ENCODE assay signal across 17 cellular contexts in genomic region chr7:121384159-121384745, GRCh38. TPM values are rescaled to one million over a fixed set of nuclear protein-coding genes. Genes with fewer than 3 reads are reported as not detected.
DNase-seq lines count a peak whose midpoint lies in the region; ATAC-seq, FAIRE-seq and TF ChIP-seq lines count a peak whose summit lies in the region.
"Had no signal": no experiment of that assay in that cellular context is flagged by ENCODE, and none has a peak within 500 bp of the region (broad histone marks: within the 10 kb centered on the region; RNA-seq: fewer than 3 reads in every experiment).

No MANE protein-coding gene starts in this region.

- H3K9me3 ChIP-seq in OCI-LY1 (ENCODE audit: low read length): no peaks in the 10 kb centered on the region
- H3K9me3 ChIP-seq in endothelial cell of umbilical vein (replicated peaks; ENCODE audit: control insufficient read depth, insufficient read depth, low read length): no peaks in the 10 kb centered on the region
- no peaks in the 10 kb centered on the region for H3K9me3 ChIP-seq in ovary
- H3K9me3 ChIP-seq: ascending aorta, colonic mucosa, SK-N-SH had no signal

- TF ChIP-seq POLR2A in endothelial cell of umbilical vein (IDR thresholded peaks at IDR 0.05; ENCODE audit: low read depth, low read length) (no peak), ovary (IDR thresholded peaks at IDR 0.05) (no peak)

- H3K9me1 ChIP-seq in endothelial cell of umbilical vein (replicated peaks; ENCODE audit: control insufficient read depth, extremely low read depth, insufficient read depth, low read length): no peaks in the 10 kb centered on the region

- intact Hi-C loops in Calu3 (cut with micrococcal nuclease; ENCODE audit: unreplicated experiment) (no loop called here), endothelial cell of umbilical vein (cut with micrococcal nuclease) (no loop called here), ovary (cut with DNase I) (no loop called here)

- no peak overlapping the region for H3K4me3 Mint-ChIP-seq in Calu3 (ENCODE audit: low read depth, unreplicated experiment)
- H3K4me3 Mint-ChIP-seq: activated CD4-positive, alpha-beta memory T cell treated with anti-CD3 and anti-CD28 coated beads for 36 hours had no signal

- H3K9ac ChIP-seq in OCI-LY1 (ENCODE audit: low read length): no peak overlapping the region; the same call in 1 of the 2 replicates
- no peak overlapping the region for H3K9ac ChIP-seq in endothelial cell of umbilical vein (replicated peaks; ENCODE audit: extremely low read depth, insufficient read depth, low read length)
- H3K9ac ChIP-seq: SK-N-SH had no signal

- no peak overlapping the region for H3K4me3 ChIP-seq in OCI-LY1 (ENCODE audit: low read depth, low read length, poor library complexity, severe bottlenecking)
- H3K4me3 ChIP-seq in endothelial cell of umbilical vein (replicated peaks in 1 of 3; ENCODE audit: insufficient read depth in 1 of 3, low read depth in 1 of 3, low read length in 3 of 3): no peak overlapping the region
- no peak overlapping the region for H3K4me3 ChIP-seq in ovary
- H3K4me3 ChIP-seq: ascending aorta, colonic mucosa had no signal

- peaks cover 75% of the 10 kb centered on the region for H3K4me1 Mint-ChIP-seq in Calu3 (ENCODE audit: low read depth, unreplicated experiment)

- TF ChIP-seq CTCF in Calu3 (IDR thresholded peaks at IDR 0.05; ENCODE audit: unreplicated experiment) (no peak), OCI-LY1 (IDR thresholded peaks at IDR 0.05; ENCODE audit: low read length) (no peak), endothelial cell of umbilical vein (IDR thresholded peaks at IDR 0.05; ENCODE audit: extremely low read depth in 1 of 2, insufficient read depth in 1 of 2, low read depth in 1 of 2, low read length in 2 of 2) (no peak), omental fat pad (IDR thresholded peaks at IDR 0.05) (no peak), ovary (IDR thresholded peaks at IDR 0.05) (no peak)

- H3K27me3 ChIP-seq in OCI-LY1 (ENCODE audit: insufficient read depth, low read length): no peaks in the 10 kb centered on the region
- no peaks in the 10 kb centered on the region for H3K27me3 ChIP-seq in endothelial cell of umbilical vein (ENCODE audit: control insufficient read depth in 2 of 2, insufficient read depth in 2 of 2, low read length in 2 of 2)
- no peaks in the 10 kb centered on the region for H3K27me3 ChIP-seq in ovary
- H3K27me3 ChIP-seq: ascending aorta, colonic mucosa had no signal

- H4K20me1 ChIP-seq in OCI-LY1 (ENCODE audit: insufficient read depth, low read length) (no peaks in the 10 kb centered on the region), endothelial cell of umbilical vein (replicated peaks; ENCODE audit: control insufficient read depth, extremely low read depth, insufficient read depth, low read length) (no peaks in the 10 kb centered on the region)

- peak overlapping the region; percentile 19; the same call in 1 of the 2 replicates for H3K4me2 ChIP-seq in OCI-LY1 (ENCODE audit: low read length)
- H3K4me2 ChIP-seq in endothelial cell of umbilical vein (ENCODE audit: insufficient read depth, low read length): no peak overlapping the region
- H3K4me2 ChIP-seq: SK-N-SH had no signal

- 28 to 35% (median 33%) methylated on average over 3 of the region's 3 CpGs for WGBS in ovary, 3 donors

- no peaks in the 10 kb centered on the region for H3K9me2 ChIP-seq in OCI-LY1 (ENCODE audit: low read depth, low read length)
- H3K9me2 ChIP-seq: SK-N-SH had no signal

- ATAC-seq in omental fat pad (ENCODE audit: low FRiP score): peak; percentile 53

- H3K27ac Mint-ChIP-seq in Calu3 (ENCODE audit: unreplicated experiment): peak overlapping the region; percentile 2
- H3K27ac Mint-ChIP-seq: activated CD4-positive, alpha-beta memory T cell treated with anti-CD3 and anti-CD28 coated beads for 36 hours had no signal

- H3K79me2 ChIP-seq in OCI-LY1 (ENCODE audit: insufficient read depth, low read length): peaks cover 65% of the 10 kb centered on the region
- peaks cover 78% of the 10 kb centered on the region for H3K79me2 ChIP-seq in endothelial cell of umbilical vein (ENCODE audit: control insufficient read depth, insufficient read depth, low read length)

- no peaks in the 10 kb centered on the region for H3K9me3 Mint-ChIP-seq in Calu3 (ENCODE audit: low read depth, unreplicated experiment)
- H3K9me3 Mint-ChIP-seq: activated CD4-positive, alpha-beta memory T cell treated with anti-CD3 and anti-CD28 coated beads for 36 hours had no signal

- BruUV-seq in Calu3 (replicated peaks; lab: Mats Ljungman, UMichigan) (no TSS peak), endothelial cell of umbilical vein (replicated peaks; lab: Mats Ljungman, UMichigan) (no TSS peak)

- no peaks in the 10 kb centered on the region for H3F3A ChIP-seq in OCI-LY1 (ENCODE audit: insufficient read depth, low read length)

- H3K36me3 ChIP-seq in OCI-LY1 (ENCODE audit: insufficient read depth, low read length) (peaks cover 24% of the 10 kb centered on the region), endothelial cell of umbilical vein (ENCODE audit: control insufficient read depth in 2 of 2, extremely low read depth in 1 of 2, insufficient read depth in 2 of 2, low read length in 2 of 2) (no peaks in the 10 kb centered on the region), ovary (no peaks in the 10 kb centered on the region)
- H3K36me3 ChIP-seq: ascending aorta, colonic mucosa had no signal

- H3K27ac ChIP-seq in OCI-LY1 (ENCODE audit: low read depth, low read length, poor library complexity, severe bottlenecking): peak overlapping the region; percentile 77
- H3K27ac ChIP-seq in endothelial cell of umbilical vein (ENCODE audit: insufficient read depth, low read depth, low read length): no peak overlapping the region
- no peak overlapping the region for H3K27ac ChIP-seq in ovary
- H3K27ac ChIP-seq: ascending aorta, colonic mucosa had no signal

- H3K27me3 Mint-ChIP-seq in Calu3 (ENCODE audit: unreplicated experiment): no peaks in the 10 kb centered on the region
- H3K27me3 Mint-ChIP-seq: activated CD4-positive, alpha-beta memory T cell treated with anti-CD3 and anti-CD28 coated beads for 36 hours had no signal

- H3K4me1 ChIP-seq in OCI-LY1 (ENCODE audit: insufficient read depth, low read length, severe bottlenecking): peaks cover 93% of the 10 kb centered on the region
- peaks cover 23% of the 10 kb centered on the region for H3K4me1 ChIP-seq in endothelial cell of umbilical vein (ENCODE audit: control insufficient read depth, extremely low read depth, insufficient read depth, low read length)
- H3K4me1 ChIP-seq in ovary (ENCODE audit: insufficient read depth): peaks cover 4% of the 10 kb centered on the region

- H2AFZ ChIP-seq in OCI-LY1 (ENCODE audit: low read length) (no peak overlapping the region), endothelial cell of umbilical vein (ENCODE audit: low read depth, low read length) (no peak overlapping the region)

- dilution Hi-C loops in endothelial cell of umbilical vein (cut with MboI; ENCODE audit: extremely low pct_ligation_motif_present, low sequenced_read_pairs): no loop called here

- POLR2A ChIA-PET in endothelial cell of umbilical vein (lab: Charles Lee): interaction anchor here (2.1 kb wide), 1 partner anchor 11 kb away, joined by 9 read pairs; the partner anchor contains the start of gene FAM3C

- CTCF ChIA-PET in Calu3 (lab: Charles Lee) (interaction anchor here (1.5 kb wide), 1 partner anchor 17 kb away, joined by 3 read pairs; no protein-coding TSS in a partner anchor), endothelial cell of umbilical vein (lab: Charles Lee) (interaction anchor here (1.7 to 2.7 kb wide), 4 partner anchors 10 to 163 kb away, joined by 8 to 15 read pairs (median 12); partner anchors contain the start of gene FAM3C)

- FAIRE-seq in endothelial cell of umbilical vein (lab: Jason Lieb, UNC): no peak
- FAIRE-seq: TTC549 had no signal

- no peak for DNase-seq in Calu3
- DNase-seq in endothelial cell of umbilical vein (ENCODE audit: low read depth, low spot score): peak; percentile 33
- DNase-seq in omental fat pad (ENCODE audit: low spot score): no peak
- no peak for DNase-seq in ovary
- no peak for DNase-seq in germinal center (ENCODE audit: low spot score)
- DNase-seq in GM03348 (ENCODE audit: low spot score): no peak
- DNase-seq in SW480 (ENCODE audit: low spot score): no peak
- DNase-seq: activated CD4-positive, alpha-beta memory T cell treated with anti-CD3 and anti-CD28 coated beads for 36 hours; colonic mucosa; NCI-H1436; NCI-H446; posterior cingulate gyrus; SK-N-SH had no signal

- TF ChIP-seq EP300 in ovary (IDR thresholded peaks at IDR 0.05): no peak

- peaks cover 53% of the 10 kb centered on the region for H3K36me3 Mint-ChIP-seq in Calu3 (ENCODE audit: insufficient read depth, unreplicated experiment)

TF ChIP-seq in endothelial cell of umbilical vein, 7 proteins besides CTCF, POLR2A, EP300 and RAD21 (continues in another document):
- no peak for TF ChIP-seq MAX (IDR thresholded peaks at IDR 0.05; ENCODE audit: insufficient read depth, insufficient read length)

RNA-seq across cellular contexts. Expression of gene FAM3C, which starts 11.9 kb away (rescaled TPM):
- 178 and 206 TPM in 2 replicates for total RNA-seq in Calu3 (2022)
- 50.0 and 54.5 TPM in 2 replicates for total RNA-seq in endothelial cell of umbilical vein
- 13.9 and 20.2 TPM in 2 replicates for polyA plus RNA-seq in endothelial cell of umbilical vein
- 30.7 and 31.3 TPM in 2 replicates for polyA plus RNA-seq in endothelial cell of umbilical vein (2011; cell fraction: cytosol; rRNA removed)
- 40.4 and 49.0 TPM in 2 replicates for polyA plus RNA-seq in endothelial cell of umbilical vein (2011; cell fraction: nucleus; rRNA removed)
- polyA plus RNA-seq in endothelial cell of umbilical vein (2012): 60.0 and 71.2 TPM in 2 replicates
- 12.5 and 15.1 TPM in 2 replicates for polyA minus RNA-seq in endothelial cell of umbilical vein
- polyA minus RNA-seq in endothelial cell of umbilical vein (2011; cell fraction: cytosol; rRNA and poly(A)+ RNA removed): 5.3 TPM
- polyA minus RNA-seq in endothelial cell of umbilical vein (2011; cell fraction: nucleus; rRNA and poly(A)+ RNA removed): 41.3 and 61.8 TPM in 2 replicates
- total RNA-seq in omental fat pad: 100 to 1,000 TPM in 1 of 4 donors, 10 to 100 TPM in 3; 44.3 to 129 (median 49.0) TPM
- 10 to 100 TPM; 35.9 to 57.2 (median 48.5) TPM for total RNA-seq in ovary
- polyA plus RNA-seq in ovary: 10 to 100 TPM; 31.8 to 88.9 TPM

RNA-seq across cellular contexts. Expression of gene WNT16, which starts 55.5 kb away (rescaled TPM):
- total RNA-seq in Calu3 (2022): not detected in 2 replicates
- not detected in 2 replicates for total RNA-seq in endothelial cell of umbilical vein
- not detected in 2 replicates for polyA plus RNA-seq in endothelial cell of umbilical vein
- polyA plus RNA-seq in endothelial cell of umbilical vein (2011; cell fraction: cytosol; rRNA removed): not detected in 2 replicates
- not detected in 2 replicates for polyA plus RNA-seq in endothelial cell of umbilical vein (2011; cell fraction: nucleus; rRNA removed)
- polyA plus RNA-seq in endothelial cell of umbilical vein (2012): not detected in 2 replicates
- not detected in 2 replicates for polyA minus RNA-seq in endothelial cell of umbilical vein
- not detected for polyA minus RNA-seq in endothelial cell of umbilical vein (2011; cell fraction: cytosol; rRNA and poly(A)+ RNA removed)
- polyA minus RNA-seq in endothelial cell of umbilical vein (2011; cell fraction: nucleus; rRNA and poly(A)+ RNA removed): not detected in 2 replicates
- total RNA-seq in omental fat pad: not detected
- 1 to 10 TPM in 1 of 7 donors, under 1 TPM in 3, not detected in 3; 0.10 to 1.5 (median 0.15) TPM for total RNA-seq in ovary
- under 1 TPM in 1 of 2 donors, not detected in 1; 0.02 TPM for polyA plus RNA-seq in ovary
- total RNA-seq: activated CD4-positive, alpha-beta memory T cell treated with anti-CD3 and anti-CD28 coated beads for 36 hours; ascending aorta; epithelial cell of proximal tubule had no signal
